In the genomic region with DNA sequence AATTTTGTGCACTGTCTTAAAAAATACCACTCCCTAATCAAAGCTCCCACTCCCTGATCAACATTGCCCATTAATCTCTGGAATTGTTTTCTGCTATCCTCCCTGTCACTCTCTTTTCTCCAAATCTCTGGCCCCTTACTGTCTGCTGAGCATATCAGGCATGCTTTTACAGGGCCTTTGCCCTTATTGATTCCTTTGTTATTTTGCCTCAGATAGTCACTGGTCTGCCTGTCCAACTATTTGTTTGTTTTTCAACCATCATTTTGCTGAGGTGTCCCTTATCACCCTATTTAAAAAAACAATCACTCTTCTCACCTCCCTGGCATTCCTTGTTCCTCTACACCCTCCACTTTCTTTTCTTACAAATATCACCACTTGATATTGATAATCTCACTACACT, we compare ENCODE assay signal across 35 cellular contexts.
"Had no signal": no experiment of that assay in that cellular context is flagged by ENCODE, and none has a peak within 500 bp of the region (broad histone marks: within the 10 kb centered on the region; RNA-seq: fewer than 3 reads in every experiment).

No MANE protein-coding gene starts in this region.

- H3K9me3 Mint-ChIP-seq: activated B cell treated with CpG ODN at 0.5 μM for 24 hours; activated naive CD4-positive, alpha-beta T cell treated with anti-CD3 and anti-CD28 coated beads for 36 hours; activated naive CD4-positive, alpha-beta T cell treated with anti-CD3 and anti-CD28 coated beads, Interleukin-2, amount 50 U/mL, for 24 hours; activated naive CD8-positive, alpha-beta T cell treated with anti-CD3 and anti-CD28 coated beads for 36 hours; activated naive CD8-positive, alpha-beta T cell treated with anti-CD3 and anti-CD28 coated beads, Interleukin-2, amount 50 U/mL, for 24 hours; activated T-helper 1 cell treated with anti-CD3 and anti-CD28 coated beads, Interleukin-12 subunit alpha, Interleukin-12 subunit beta, Interleukin-2, Interleukin-4 antibody, amounts not matched to agents 30 ng/mL and 10 ng/mL and 1 ng/mL, durations not matched to agents 14 hours and 24 hours and 36 hours; activated T-helper 2 cell treated with anti-CD3 and anti-CD28 coated beads, Interferon-gamma antibody, Interleukin-2, Interleukin-4, amounts not matched to agents 10 μg/mL and 5 μg/mL and 100 μg/mL, durations not matched to agents 14 hours and 24 hours and 36 hours; T-helper 2 cell treated with Interferon-gamma antibody and Interleukin-4, amounts not matched to agents 5 μg/mL and 100 μg/mL, for 36 hours had no signal

- H3K36me3 ChIP-seq: adrenal gland, esophagus squamous epithelium, gastroesophageal sphincter, WERI-Rb-1 had no signal

- H3K4me3 ChIP-seq: adrenal gland, body of pancreas, esophagus squamous epithelium, gastroesophageal sphincter had no signal

- H3K36me3 Mint-ChIP-seq: activated CD4-positive, alpha-beta memory T cell treated with anti-CD3 and anti-CD28 coated beads for 36 hours; activated CD8-positive, alpha-beta memory T cell treated with anti-CD3 and anti-CD28 coated beads, Interleukin-2, amount 10 ng/mL, durations not matched to agents 7 days and 5 days; activated naive CD4-positive, alpha-beta T cell treated with anti-CD3 and anti-CD28 coated beads, Interleukin-2, amount 50 U/mL, for 24 hours; activated naive CD8-positive, alpha-beta T cell treated with anti-CD3 and anti-CD28 coated beads for 36 hours had no signal

- H3K4me1 Mint-ChIP-seq: activated CD8-positive, alpha-beta memory T cell treated with anti-CD3 and anti-CD28 coated beads, Interleukin-2, amount 10 ng/mL, durations not matched to agents 7 days and 5 days; activated naive CD4-positive, alpha-beta T cell treated with anti-CD3 and anti-CD28 coated beads, Interleukin-2, amount 50 U/mL, for 24 hours; activated naive CD8-positive, alpha-beta T cell treated with anti-CD3 and anti-CD28 coated beads for 36 hours; T-helper 17 cell had no signal

- DNase-seq: activated B cell treated with CpG ODN at 0.5 μM for 24 hours; activated CD4-positive, alpha-beta memory T cell treated with anti-CD3 and anti-CD28 coated beads for 36 hours; activated CD4-positive, alpha-beta T cell treated with anti-CD3 and anti-CD28 coated beads for 48 hours; activated CD4-positive, alpha-beta T cell treated with anti-CD3 and anti-CD28 coated beads, Interleukin-2, amount 50 U/mL, for 1 hour; activated CD8-positive, alpha-beta memory T cell treated with anti-CD3 and anti-CD28 coated beads, Interleukin-2, amount 10 ng/mL, durations not matched to agents 7 days and 5 days; activated CD8-positive, alpha-beta memory T cell treated with anti-CD3 and anti-CD28 coated beads, Interleukin-2, amount 50 U/mL, for 4 hours; activated CD8-positive, alpha-beta T cell treated with anti-CD3 and anti-CD28 coated beads, Interleukin-2, amount 10 ng/mL, durations not matched to agents 7 days and 5 days; activated effector memory CD4-positive, alpha-beta T cell treated with anti-CD3 and anti-CD28 coated beads, Interleukin-2, amount 50 U/mL, for 16 hours; activated naive CD4-positive, alpha-beta T cell treated with anti-CD3 and anti-CD28 coated beads for 36 hours; activated naive CD8-positive, alpha-beta T cell treated with anti-CD3 and anti-CD28 coated beads for 36 hours; activated naive CD8-positive, alpha-beta T cell treated with anti-CD3 and anti-CD28 coated beads, Interleukin-2, amount 50 U/mL, for 24 hours; activated T-cell treated with anti-CD3 and anti-CD28 coated beads, Interleukin-2, amount 50 U/mL, for 1 hour; activated T-cell treated with anti-CD3 and anti-CD28 coated beads, Interleukin-2, amount 50 U/mL, for 48 hours; adrenal gland; aorta; body of pancreas; cortex of kidney; dermis blood vessel endothelial cell; effector CD8-positive, alpha-beta T cell; esophagus squamous epithelium; foreskin melanocyte; head of caudate nucleus; T-helper 17 cell; T1000; WERI-Rb-1 had no signal

- H3K9me3 ChIP-seq: adrenal gland, body of pancreas, esophagus squamous epithelium, gastroesophageal sphincter had no signal

- H3K27me3 ChIP-seq: adrenal gland, body of pancreas, esophagus squamous epithelium, gastroesophageal sphincter had no signal

- ATAC-seq: activated CD4-positive, CD25-positive, alpha-beta regulatory T cell treated with anti-CD3 and anti-CD28 coated beads, Interleukin-2, amount 50 U/mL, for 24 hours; activated CD8-positive, alpha-beta memory T cell treated with anti-CD3 and anti-CD28 coated beads, Interleukin-2, amount 10 ng/mL, durations not matched to agents 7 days and 5 days; activated CD8-positive, alpha-beta T cell treated with anti-CD3 and anti-CD28 coated beads, Interleukin-2, amount 10 ng/mL, durations not matched to agents 7 days and 5 days; activated naive CD8-positive, alpha-beta T cell treated with anti-CD3 and anti-CD28 coated beads, Interleukin-2, amount 50 U/mL, for 24 hours; body of pancreas; gastroesophageal sphincter; T-helper 17 cell had no signal

- H3K4me1 ChIP-seq: adrenal gland, body of pancreas, esophagus squamous epithelium, gastroesophageal sphincter had no signal

- FAIRE-seq: colon, endometrium, endothelial cell of umbilical vein had no signal

- H3K27ac Mint-ChIP-seq: activated B cell treated with CpG ODN at 0.5 μM for 24 hours; activated CD4-positive, alpha-beta memory T cell treated with anti-CD3 and anti-CD28 coated beads for 36 hours; activated CD8-positive, alpha-beta memory T cell treated with anti-CD3 and anti-CD28 coated beads, Interleukin-2, amount 10 ng/mL, durations not matched to agents 7 days and 5 days; activated CD8-positive, alpha-beta T cell treated with anti-CD3 and anti-CD28 coated beads, Interleukin-2, amount 10 ng/mL, durations not matched to agents 7 days and 5 days; activated naive CD4-positive, alpha-beta T cell treated with anti-CD3 and anti-CD28 coated beads for 36 hours; activated naive CD4-positive, alpha-beta T cell treated with anti-CD3 and anti-CD28 coated beads, Interleukin-2, amount 50 U/mL, for 24 hours; activated naive CD8-positive, alpha-beta T cell treated with anti-CD3 and anti-CD28 coated beads for 36 hours; activated naive CD8-positive, alpha-beta T cell treated with anti-CD3 and anti-CD28 coated beads, Interleukin-2, amount 50 U/mL, for 24 hours; activated T-helper 1 cell treated with anti-CD3 and anti-CD28 coated beads, Interleukin-12 subunit alpha, Interleukin-12 subunit beta, Interleukin-2, Interleukin-4 antibody, amounts not matched to agents 30 ng/mL and 10 ng/mL and 1 ng/mL, durations not matched to agents 14 hours and 24 hours and 36 hours; activated T-helper 2 cell treated with anti-CD3 and anti-CD28 coated beads, Interferon-gamma antibody, Interleukin-2, Interleukin-4, amounts not matched to agents 10 μg/mL and 5 μg/mL and 100 μg/mL, durations not matched to agents 14 hours and 24 hours and 36 hours; T-helper 17 cell; T-helper 2 cell treated with Interferon-gamma antibody and Interleukin-4, amounts not matched to agents 5 μg/mL and 100 μg/mL, for 36 hours had no signal

- H3K27ac ChIP-seq: adrenal gland, body of pancreas, epithelial cell of prostate, esophagus squamous epithelium, gastroesophageal sphincter, WERI-Rb-1 had no signal

- H3K4me3 Mint-ChIP-seq: activated B cell treated with CpG ODN at 0.5 μM for 24 hours; activated CD4-positive, alpha-beta memory T cell treated with anti-CD3 and anti-CD28 coated beads for 36 hours; activated CD8-positive, alpha-beta memory T cell treated with anti-CD3 and anti-CD28 coated beads, Interleukin-2, amount 10 ng/mL, durations not matched to agents 7 days and 5 days; activated CD8-positive, alpha-beta T cell treated with anti-CD3 and anti-CD28 coated beads, Interleukin-2, amount 10 ng/mL, durations not matched to agents 7 days and 5 days; activated naive CD4-positive, alpha-beta T cell treated with anti-CD3 and anti-CD28 coated beads for 36 hours; activated naive CD4-positive, alpha-beta T cell treated with anti-CD3 and anti-CD28 coated beads, Interleukin-2, amount 50 U/mL, for 24 hours; activated naive CD8-positive, alpha-beta T cell treated with anti-CD3 and anti-CD28 coated beads for 36 hours; activated naive CD8-positive, alpha-beta T cell treated with anti-CD3 and anti-CD28 coated beads, Interleukin-2, amount 50 U/mL, for 24 hours; activated T-helper 1 cell treated with anti-CD3 and anti-CD28 coated beads, Interleukin-12 subunit alpha, Interleukin-12 subunit beta, Interleukin-2, Interleukin-4 antibody, amounts not matched to agents 30 ng/mL and 10 ng/mL and 1 ng/mL, durations not matched to agents 14 hours and 24 hours and 36 hours; T-helper 17 cell; T-helper 2 cell treated with Interferon-gamma antibody and Interleukin-4, amounts not matched to agents 5 μg/mL and 100 μg/mL, for 36 hours had no signal

- H3K27me3 Mint-ChIP-seq: activated B cell treated with CpG ODN at 0.5 μM for 24 hours; activated CD4-positive, alpha-beta memory T cell treated with anti-CD3 and anti-CD28 coated beads for 36 hours; activated CD8-positive, alpha-beta memory T cell treated with anti-CD3 and anti-CD28 coated beads, Interleukin-2, amount 10 ng/mL, durations not matched to agents 7 days and 5 days; activated naive CD4-positive, alpha-beta T cell treated with anti-CD3 and anti-CD28 coated beads, Interleukin-2, amount 50 U/mL, for 24 hours; activated naive CD8-positive, alpha-beta T cell treated with anti-CD3 and anti-CD28 coated beads for 36 hours; activated naive CD8-positive, alpha-beta T cell treated with anti-CD3 and anti-CD28 coated beads, Interleukin-2, amount 50 U/mL, for 24 hours; T-helper 17 cell had no signal
